ENCODE assay signal across 17 cellular contexts in genomic region chr3:9351709-9352126, GRCh38. TPM values are rescaled to one million over a fixed set of nuclear protein-coding genes. Genes with fewer than 3 reads are reported as not detected.
DNase-seq lines count a peak whose midpoint lies in the region; ATAC-seq, FAIRE-seq and TF ChIP-seq lines count a peak whose summit lies in the region.
"Had no signal": no experiment of that assay in that cellular context is flagged by ENCODE, and none has a peak within 500 bp of the region (broad histone marks: within the 10 kb centered on the region; RNA-seq: fewer than 3 reads in every experiment).

No MANE protein-coding gene starts in this region.

- intact Hi-C loops in PC-3 (cut with micrococcal nuclease), result loop anchor here (2.0 to 5.0 kb wide), 3 partner anchors 31 to 104 kb away; partner anchors contain the start of gene SRGAP3
- intact Hi-C loops in activated CD4-positive, alpha-beta T cell treated with anti-CD3 and anti-CD28 coated beads, Interleukin-2, amount 10 ng/mL, durations not matched to agents 24 days and 14 days (cut with micrococcal nuclease), result loop anchor here (2.0 to 5.0 kb wide), 3 partner anchors 71 to 376 kb away; no protein-coding TSS in a partner anchor

- H3K9ac ChIP-seq in PC-3 (ENCODE audit: low read length), result peak overlapping the region; percentile 81

- H3K4me2 ChIP-seq in PC-3 (ENCODE audit: low read length), result peak overlapping the region; percentile 64

- H3K27ac ChIP-seq in PC-3 (ENCODE audit: low read length) (peak overlapping the region; percentile 98), right atrium auricular region (no peak overlapping the region)
- H3K27ac ChIP-seq: cardiac muscle cell, sigmoid colon had no signal

- H3K4me1 ChIP-seq in PC-3 (ENCODE audit: insufficient read depth, low read length) (peaks cover 83% of the 10 kb centered on the region), right atrium auricular region (peaks cover 0 to 3% of the 10 kb centered on the region in 2 donors)

- H3K27me3 ChIP-seq in PC-3 (ENCODE audit: low read length) (no peaks in the 10 kb centered on the region), right atrium auricular region (no peaks in the 10 kb centered on the region)
- H3K27me3 ChIP-seq: cardiac muscle cell, sigmoid colon had no signal

- H3K9me2 ChIP-seq in PC-3 (replicated peaks; ENCODE audit: low read length), result no peaks in the 10 kb centered on the region

- H3K79me2 ChIP-seq in PC-3 (ENCODE audit: low read length), result no peaks in the 10 kb centered on the region

- H3K4me3 ChIP-seq in PC-3 (ENCODE audit: low read length) (no peak overlapping the region), right atrium auricular region (no peak overlapping the region)
- H3K4me3 ChIP-seq: cardiac muscle cell, sigmoid colon had no signal

- TF ChIP-seq CTCF in PC-3 (conservative IDR thresholded peaks at IDR 0.05; ENCODE audit: low read depth, low read length) (no peak), nephron progenitor cell (IDR thresholded peaks at IDR 0.05) (no peak), right atrium auricular region (IDR thresholded peaks at IDR 0.05) (no peak)

- H3K36me3 Mint-ChIP-seq in nephron progenitor cell (ENCODE audit: low read depth), result no peaks in the 10 kb centered on the region
- H3K36me3 Mint-ChIP-seq in activated CD4-positive, alpha-beta T cell treated with anti-CD3 and anti-CD28 coated beads, Interleukin-2, amount 10 ng/mL, durations not matched to agents 24 days and 14 days (ENCODE audit: low read depth), result no peaks in the 10 kb centered on the region
- H3K36me3 Mint-ChIP-seq: memory B cell had no signal

- no peaks in the 10 kb centered on the region for H3K27me3 Mint-ChIP-seq in nephron progenitor cell (ENCODE audit: low read depth, poor library complexity)
- H3K27me3 Mint-ChIP-seq in activated CD4-positive, alpha-beta T cell treated with anti-CD3 and anti-CD28 coated beads, Interleukin-2, amount 10 ng/mL, durations not matched to agents 24 days and 14 days, result no peaks in the 10 kb centered on the region
- H3K27me3 Mint-ChIP-seq: activated naive CD8-positive, alpha-beta T cell treated with anti-CD3 and anti-CD28 coated beads, Interleukin-2, amount 50 U/mL, for 24 hours; activated T-helper 17 cell treated with anti-CD3 and anti-CD28 coated beads, Interleukin-2, amount 50 U/mL, for 72 hours; memory B cell had no signal

- no peak overlapping the region for H2AFZ ChIP-seq in PC-3 (ENCODE audit: low read length)

- POLR2A ChIA-PET in PC-3 (lab: Charles Lee; ENCODE audit: unreplicated experiment), result no interaction called here

- peak overlapping the region; percentile 98 for H3K27ac Mint-ChIP-seq in nephron progenitor cell
- H3K27ac Mint-ChIP-seq in activated CD4-positive, alpha-beta T cell treated with anti-CD3 and anti-CD28 coated beads, Interleukin-2, amount 10 ng/mL, durations not matched to agents 24 days and 14 days, result no peak overlapping the region
- H3K27ac Mint-ChIP-seq: activated naive CD8-positive, alpha-beta T cell treated with anti-CD3 and anti-CD28 coated beads, Interleukin-2, amount 50 U/mL, for 24 hours; activated T-helper 17 cell treated with anti-CD3 and anti-CD28 coated beads, Interleukin-2, amount 50 U/mL, for 72 hours; memory B cell had no signal

- DNase-seq in ELF-1 (ENCODE audit: low read depth, low spot score) (peak; percentile 90), PC-3 (peak; percentile 86), iPS DF 19.7 (ENCODE audit: low read depth, low spot score) (peak; percentile 86), nephron progenitor cell (no peak), right atrium auricular region (ENCODE audit: low spot score) (no peak), NCI-H524 treated with DMSO at 0.1 percent for 48 hours (lab: John Stamatoyannopoulos, UW) (no peak), frontal cortex (ENCODE audit: low spot score in 2 of 2) (no peak)
- DNase-seq in activated CD4-positive, alpha-beta T cell treated with anti-CD3 and anti-CD28 coated beads, Interleukin-2, amount 10 ng/mL, durations not matched to agents 24 days and 14 days, result no peak
- DNase-seq: activated CD4-positive, alpha-beta T cell treated with anti-CD3 and anti-CD28 coated beads for 1 hour; activated naive CD8-positive, alpha-beta T cell treated with anti-CD3 and anti-CD28 coated beads, Interleukin-2, amount 50 U/mL, for 24 hours; effector CD8-positive, alpha-beta T cell; NCI-H187 treated with DMSO at 0.1 percent for 48 hours; sigmoid colon; stimulated activated CD4-positive, alpha-beta T cell treated with anti-CD3 and anti-CD28 coated beads, Interleukin-2, amount 100 ng/mL, for 24 hours had no signal

- CTCF ChIA-PET in PC-3 (lab: Charles Lee), result interaction anchor here (0.6 kb wide), 1 partner anchor 102 kb away, joined by 4 read pairs; the partner anchor contains the start of gene SRGAP3

- peaks cover 5% of the 10 kb centered on the region for H3F3A ChIP-seq in PC-3 (ENCODE audit: low read length, unreplicated experiment)

- no peaks in the 10 kb centered on the region for H3K36me3 ChIP-seq in PC-3 (ENCODE audit: low read depth, low read length)
- no peaks in the 10 kb centered on the region for H3K36me3 ChIP-seq in right atrium auricular region
- H3K36me3 ChIP-seq: cardiac muscle cell had no signal

- no peak for FAIRE-seq in frontal cortex (lab: Jason Lieb, UNC)

- H3K4me3 Mint-ChIP-seq in nephron progenitor cell, result no peak overlapping the region
- H3K4me3 Mint-ChIP-seq in activated CD4-positive, alpha-beta T cell treated with anti-CD3 and anti-CD28 coated beads, Interleukin-2, amount 10 ng/mL, durations not matched to agents 24 days and 14 days, result no peak overlapping the region
- H3K4me3 Mint-ChIP-seq: activated naive CD8-positive, alpha-beta T cell treated with anti-CD3 and anti-CD28 coated beads, Interleukin-2, amount 50 U/mL, for 24 hours; activated T-helper 17 cell treated with anti-CD3 and anti-CD28 coated beads, Interleukin-2, amount 50 U/mL, for 72 hours; memory B cell had no signal

- H3K9me3 ChIP-seq in PC-3 (ENCODE audit: low read length), result no peaks in the 10 kb centered on the region
- H3K9me3 ChIP-seq in right atrium auricular region, result no peaks in the 10 kb centered on the region
- H3K9me3 ChIP-seq: sigmoid colon had no signal

- H4K20me1 ChIP-seq in PC-3 (ENCODE audit: low read length), result no peaks in the 10 kb centered on the region

- ATAC-seq in PC-3, result no peak
- ATAC-seq: activated naive CD8-positive, alpha-beta T cell treated with anti-CD3 and anti-CD28 coated beads, Interleukin-2, amount 50 U/mL, for 24 hours; activated T-helper 17 cell treated with anti-CD3 and anti-CD28 coated beads, Interleukin-2, amount 50 U/mL, for 72 hours had no signal

- no peaks in the 10 kb centered on the region for H3K9me3 Mint-ChIP-seq in nephron progenitor cell
- no peaks in the 10 kb centered on the region for H3K9me3 Mint-ChIP-seq in activated CD4-positive, alpha-beta T cell treated with anti-CD3 and anti-CD28 coated beads, Interleukin-2, amount 10 ng/mL, durations not matched to agents 24 days and 14 days
- H3K9me3 Mint-ChIP-seq: activated naive CD8-positive, alpha-beta T cell treated with anti-CD3 and anti-CD28 coated beads, Interleukin-2, amount 50 U/mL, for 24 hours; activated T-helper 17 cell treated with anti-CD3 and anti-CD28 coated beads, Interleukin-2, amount 50 U/mL, for 72 hours; memory B cell had no signal

- H3K4me1 Mint-ChIP-seq in nephron progenitor cell, result peaks cover 79% of the 10 kb centered on the region
- peaks cover 15% of the 10 kb centered on the region for H3K4me1 Mint-ChIP-seq in activated CD4-positive, alpha-beta T cell treated with anti-CD3 and anti-CD28 coated beads, Interleukin-2, amount 10 ng/mL, durations not matched to agents 24 days and 14 days

- no TSS peak for BruUV-seq in PC-3 (replicated peaks; lab: Mats Ljungman, UMichigan)

RNA-seq across cellular contexts. Expression of gene THUMPD3, which starts 11.1 kb away (rescaled TPM):
- total RNA-seq in PC-3 (2014; rRNA removed), result 45.3 and 65.5 TPM in 2 replicates
- total RNA-seq in activated CD4-positive, alpha-beta T cell treated with anti-CD3 and anti-CD28 coated beads, Interleukin-2, amount 10 ng/mL, durations not matched to agents 24 days and 14 days, result 58.6 and 64.2 TPM in 2 replicates
- 10 to 100 TPM; 28.4 to 30.5 TPM for total RNA-seq in right atrium auricular region
- 79.1 TPM for total RNA-seq in frontal cortex

RNA-seq across cellular contexts. Expression of gene SETD5, which starts 45.7 kb away (rescaled TPM):
- total RNA-seq in PC-3 (2014; rRNA removed) (64.9 and 74.9 TPM in 2 replicates), right atrium auricular region (10 to 100 TPM; 36.9 to 49.4 TPM), frontal cortex (28.5 TPM)
- 152 and 164 TPM in 2 replicates for total RNA-seq in activated CD4-positive, alpha-beta T cell treated with anti-CD3 and anti-CD28 coated beads, Interleukin-2, amount 10 ng/mL, durations not matched to agents 24 days and 14 days

Comparison
In these comparisons a context has a peak if more than half of its experiments do, and no peak if none do; other contexts are left out.
1. DNase-seq: peak in ELF-1 (single experiment), PC-3 (single experiment) and iPS DF 19.7 (single experiment); none in nephron progenitor cell (single experiment), activated CD4-positive, alpha-beta T cell treated with anti-CD3 and anti-CD28 coated beads, Interleukin-2, amount 10 ng/mL, durations not matched to agents 24 days and 14 days (single experiment), right atrium auricular region (single experiment), NCI-H524 treated with DMSO at 0.1 percent for 48 hours (single experiment) and frontal cortex (0 of 2).